ENCODE assay signal across 1 cellular context in genomic region chr15:68537506-68537905, GRCh38.
TF ChIP-seq lines count a peak whose summit lies in the region.

No MANE protein-coding gene starts in this region.

TF ChIP-seq in HepG2, 621 proteins besides CTCF, POLR2A, EP300 and RAD21 (continued from another document):
- TF ChIP-seq ZNF382 (CRISPR knock-in tag; IDR thresholded peaks at IDR 0.05; ENCODE audit: borderline replicate concordance) (no peak), ZNF781 (CRISPR knock-in tag; IDR thresholded peaks at IDR 0.05; ENCODE audit: borderline replicate concordance, not compliant biosample characterization) (no peak), POLR2AphosphoS5 (IDR thresholded peaks at IDR 0.05; ENCODE audit: low read depth, low read length) (no peak), ATF5 (CRISPR knock-in tag; IDR thresholded peaks at IDR 0.05; ENCODE audit: low read depth) (no peak), ZNF264 (CRISPR knock-in tag; IDR thresholded peaks at IDR 0.05) (no peak), ZNF276 (CRISPR knock-in tag; IDR thresholded peaks at IDR 0.05; ENCODE audit: low read depth) (no peak), ZNF550 (CRISPR knock-in tag; IDR thresholded peaks at IDR 0.05; ENCODE audit: borderline replicate concordance) (no peak)
